30 cellular contexts compared by ENCODE assay signal in genomic region chr21:34958040-34958439, GRCh38.
"Had no signal": no experiment of that assay in that cellular context is flagged by ENCODE, and none has a peak within 500 bp of the region (broad histone marks: within the 10 kb centered on the region; RNA-seq: fewer than 3 reads in every experiment).

No MANE protein-coding gene starts in this region.

- H3K9me3 Mint-ChIP-seq: activated CD4-positive, alpha-beta memory T cell treated with anti-CD3 and anti-CD28 coated beads for 36 hours; activated T-helper 1 cell treated with anti-CD3 and anti-CD28 coated beads, Interleukin-12 subunit alpha, Interleukin-12 subunit beta, Interleukin-2, Interleukin-4 antibody, amounts not matched to agents 30 ng/mL and 10 ng/mL and 1 ng/mL, durations not matched to agents 14 hours and 24 hours and 36 hours; stimulated activated naive CD8-positive, alpha-beta T cell treated with anti-CD3 and anti-CD28 coated beads, Interleukin-15, amount 100 ng/mL, for 72 hours; type B pancreatic cell had no signal

- H3K36me3 ChIP-seq: adrenal gland, esophagus muscularis mucosa, heart right ventricle, lower lobe of right lung, pancreas, prostate gland, vagina had no signal

- H3K9me3 ChIP-seq: adrenal gland, body of pancreas, esophagus muscularis mucosa, lower lobe of right lung, mucosa of descending colon, pancreas, prostate gland, vagina had no signal

- H3K4me3 Mint-ChIP-seq: activated CD4-positive, alpha-beta memory T cell treated with anti-CD3 and anti-CD28 coated beads for 36 hours; activated CD4-positive, alpha-beta T cell treated with anti-CD3 and anti-CD28 coated beads, Interleukin-2, amount 10 ng/mL, durations not matched to agents 24 days and 14 days; activated T-helper 1 cell treated with anti-CD3 and anti-CD28 coated beads, Interleukin-12 subunit alpha, Interleukin-12 subunit beta, Interleukin-2, Interleukin-4 antibody, amounts not matched to agents 30 ng/mL and 10 ng/mL and 1 ng/mL, durations not matched to agents 14 hours and 24 hours and 36 hours; stimulated activated naive CD8-positive, alpha-beta T cell treated with anti-CD3 and anti-CD28 coated beads, Interleukin-15, amount 100 ng/mL, for 72 hours; type B pancreatic cell had no signal

- H3K36me3 Mint-ChIP-seq: type B pancreatic cell had no signal

- H3K27ac Mint-ChIP-seq: activated CD4-positive, alpha-beta memory T cell treated with anti-CD3 and anti-CD28 coated beads for 36 hours; activated CD4-positive, alpha-beta T cell treated with anti-CD3 and anti-CD28 coated beads, Interleukin-2, amount 10 ng/mL, durations not matched to agents 24 days and 14 days; activated T-helper 1 cell treated with anti-CD3 and anti-CD28 coated beads, Interleukin-12 subunit alpha, Interleukin-12 subunit beta, Interleukin-2, Interleukin-4 antibody, amounts not matched to agents 30 ng/mL and 10 ng/mL and 1 ng/mL, durations not matched to agents 14 hours and 24 hours and 36 hours; stimulated activated naive CD8-positive, alpha-beta T cell treated with anti-CD3 and anti-CD28 coated beads, Interleukin-15, amount 100 ng/mL, for 72 hours; type B pancreatic cell had no signal

- H3K27me3 ChIP-seq: adrenal gland, body of pancreas, foreskin keratinocyte, pancreas, vagina had no signal

- H3K4me3 ChIP-seq: adrenal gland, body of pancreas, esophagus muscularis mucosa, heart right ventricle, lower lobe of right lung, mucosa of descending colon, pancreas, prostate gland, skin epidermis, vagina had no signal

- H3K27me3 Mint-ChIP-seq: activated CD4-positive, alpha-beta memory T cell treated with anti-CD3 and anti-CD28 coated beads for 36 hours; activated CD4-positive, alpha-beta T cell treated with anti-CD3 and anti-CD28 coated beads, Interleukin-2, amount 10 ng/mL, durations not matched to agents 24 days and 14 days; stimulated activated naive CD8-positive, alpha-beta T cell treated with anti-CD3 and anti-CD28 coated beads, Interleukin-15, amount 100 ng/mL, for 72 hours had no signal

- H3K27ac ChIP-seq: adrenal gland, body of pancreas, esophagus muscularis mucosa, foreskin keratinocyte, heart right ventricle, lower lobe of right lung, pancreas, prostate gland, skin epidermis, vagina had no signal

- ATAC-seq: activated naive CD4-positive, alpha-beta T cell treated with anti-CD3 and anti-CD28 coated beads, Interleukin-2, amount 50 U/mL, for 72 hours; body of pancreas; foreskin keratinocyte; heart right ventricle; left lobe of liver; lower lobe of right lung; mucosa of descending colon; pancreas; sciatic nerve; stimulated activated naive CD8-positive, alpha-beta T cell treated with anti-CD3 and anti-CD28 coated beads, Interleukin-15, amount 100 ng/mL, for 72 hours had no signal

- DNase-seq: activated CD4-positive, alpha-beta memory T cell treated with anti-CD3 and anti-CD28 coated beads for 36 hours; activated CD4-positive, alpha-beta T cell treated with anti-CD3 and anti-CD28 coated beads, Interleukin-2, amount 10 ng/mL, durations not matched to agents 24 days and 14 days; activated gamma-delta T cell treated with Interleukin-2 at 50 U/mL for 16 hours; adrenal gland; aorta; body of pancreas; dermis blood vessel endothelial cell; effector CD4-positive, alpha-beta T cell; foreskin keratinocyte; heart right ventricle; kidney glomerular epithelial cell; lower lobe of right lung; mesendoderm; mucosa of descending colon; nucleus accumbens; pancreas; retina; stimulated activated CD4-positive, alpha-beta T cell treated with anti-CD3 and anti-CD28 coated beads, Interleukin-12 subunit alpha, Interleukin-12 subunit beta, amount 100 ng/mL, for 4 hours; stimulated activated CD4-positive, alpha-beta T cell treated with anti-CD3 and anti-CD28 coated beads, Interleukin-4, amount 100 ng/mL, for 1 hour; stimulated activated naive CD8-positive, alpha-beta T cell treated with anti-CD3 and anti-CD28 coated beads, Interleukin-15, amount 100 ng/mL, for 72 hours; substantia nigra had no signal

- H3K4me1 ChIP-seq: adrenal gland, body of pancreas, esophagus muscularis mucosa, foreskin keratinocyte, lower lobe of right lung, pancreas, prostate gland, vagina had no signal
